In genomic region chr4:168995537-168996295, GRCh38 we compare ENCODE assay signal across 11 cellular contexts. TPM values are rescaled to one million over a fixed set of nuclear protein-coding genes. Genes with fewer than 3 reads are reported as not detected.
DNase-seq lines count a peak whose midpoint lies in the region; ATAC-seq and TF ChIP-seq lines count a peak whose summit lies in the region.
"Had no signal": no experiment of that assay in that cellular context is flagged by ENCODE, and none has a peak within 500 bp of the region (broad histone marks: within the 10 kb centered on the region; RNA-seq: fewer than 3 reads in every experiment).

No MANE protein-coding gene starts in this region.

- H3K4me1 Mint-ChIP-seq in CD8-positive, alpha-beta T cell (ENCODE audit: low read depth) = peaks cover 9% of the 10 kb centered on the region

- DNase-seq in AG09319 (ENCODE audit: extremely low read depth, low read depth) = no peak
- peak; percentile 45 for DNase-seq in HT-29 (ENCODE audit: low spot score)
- no peak for DNase-seq in brain microvascular endothelial cell
- no peak for DNase-seq in NCI-H1048 (lab: John Stamatoyannopoulos, UW)
- DNase-seq in 8988T = no peak
- DNase-seq in SHP77 treated with DMSO at 0.1 percent for 48 hours (lab: John Stamatoyannopoulos, UW) = no peak
- no peak for DNase-seq in CD8-positive, alpha-beta T cell
- DNase-seq: activated T-cell treated with anti-CD3 and anti-CD28 coated beads, Interleukin-2, amount 50 U/mL, for 4 hours; effector memory CD4-positive, alpha-beta T cell; T-helper 1 cell had no signal

- no peak overlapping the region for H3K4me3 Mint-ChIP-seq in CD8-positive, alpha-beta T cell
- H3K4me3 Mint-ChIP-seq: activated T-cell treated with anti-CD3 and anti-CD28 coated beads, Interleukin-2, amount 50 U/mL, for 4 hours had no signal

- H3K36me3 ChIP-seq in brain microvascular endothelial cell (replicated peaks) (no peaks in the 10 kb centered on the region), liver (ENCODE audit: control insufficient read depth in 4 of 4, insufficient read depth in 3 of 4, low read depth in 1 of 4, low read length in 3 of 4) (peaks cover 0 to 3% (median under 1%) of the 10 kb centered on the region in 4 donors)
- no peaks in the 10 kb centered on the region for H3K36me3 ChIP-seq in CD8-positive, alpha-beta T cell (ENCODE audit: insufficient read depth, low read length)

- CTCF ChIA-PET in CD8-positive, alpha-beta T cell (lab: Charles Lee) = interaction anchor here (0.6 to 1.8 kb wide), 4 partner anchors 10 to 498 kb away, joined by 3 to 10 read pairs (median 3); no protein-coding TSS in a partner anchor

- H3K4me1 ChIP-seq in liver (ENCODE audit: control insufficient read depth in 4 of 4, insufficient read depth in 4 of 4, low read length in 3 of 4) = peaks cover 0 to 20% (median 17%) of the 10 kb centered on the region in 4 donors
- H3K4me1 ChIP-seq in CD8-positive, alpha-beta T cell (ENCODE audit: insufficient read depth, low read length) = no peaks in the 10 kb centered on the region

- intact Hi-C loops in CD8-positive, alpha-beta T cell (cut with DNase I, micrococcal nuclease) = loop anchor here (1.0 to 5.0 kb wide), 4 partner anchors 489 to 572 kb away; no protein-coding TSS in a partner anchor

- H3K27ac ChIP-seq in brain microvascular endothelial cell = no peak overlapping the region
- no peak overlapping the region for H3K27ac ChIP-seq in liver (ENCODE audit: low read depth in 1 of 2, low read length in 2 of 2)
- no peak overlapping the region for H3K27ac ChIP-seq in CD8-positive, alpha-beta T cell (ENCODE audit: low read depth, low read length)

- WGBS in liver = 31% methylated on average over 2 of the region's 2 CpGs

- peak; percentile 62 to 72 for TF ChIP-seq RAD21 in liver (IDR thresholded peaks at IDR 0.05)

- H3K9me3 ChIP-seq in liver (ENCODE audit: control insufficient read depth in 4 of 4, low read length in 3 of 4) = no peaks in the 10 kb centered on the region
- H3K9me3 ChIP-seq in CD8-positive, alpha-beta T cell (ENCODE audit: low read length) = no peaks in the 10 kb centered on the region

- in situ Hi-C loops in brain microvascular endothelial cell (cut with HindIII; ENCODE audit: low pct_ligation_motif_present, low sequenced_read_pairs) = no loop called here

- H3K27ac Mint-ChIP-seq in CD8-positive, alpha-beta T cell = no peak overlapping the region

- no peaks in the 10 kb centered on the region for H3K27me3 Mint-ChIP-seq in CD8-positive, alpha-beta T cell (ENCODE audit: low read depth)

- no peaks in the 10 kb centered on the region for H3K9me3 Mint-ChIP-seq in CD8-positive, alpha-beta T cell
- H3K9me3 Mint-ChIP-seq: activated T-cell treated with anti-CD3 and anti-CD28 coated beads, Interleukin-2, amount 50 U/mL, for 4 hours had no signal

- TF ChIP-seq CTCF in AG09319 (IDR thresholded peaks at IDR 0.05; ENCODE audit: low read depth, low read length) = peak; percentile 2
- TF ChIP-seq CTCF in brain microvascular endothelial cell (IDR thresholded peaks at IDR 0.05; ENCODE audit: low read depth, low read length, missing control alignments) = peak; percentile 32
- peak; percentile 21 for TF ChIP-seq CTCF in liver (IDR thresholded peaks at IDR 0.05; ENCODE audit: low read depth, low read length, missing input control)
- TF ChIP-seq CTCF in CD8-positive, alpha-beta T cell (IDR thresholded peaks at IDR 0.05) = no peak

- no peak overlapping the region for H3K9ac ChIP-seq in liver (ENCODE audit: low read depth in 1 of 2, low read length in 2 of 2)

- no peak for ATAC-seq in CD8-positive, alpha-beta T cell

- H3K27me3 ChIP-seq in brain microvascular endothelial cell (replicated peaks) (no peaks in the 10 kb centered on the region), liver (ENCODE audit: control insufficient read depth in 4 of 4, insufficient read depth in 4 of 4, low read length in 3 of 4) (no peaks in the 10 kb centered on the region)
- H3K27me3 ChIP-seq in CD8-positive, alpha-beta T cell (ENCODE audit: insufficient read depth, low read length) = no peaks in the 10 kb centered on the region

- POLR2A ChIA-PET in CD8-positive, alpha-beta T cell (lab: Charles Lee) = interaction anchor here (0.8 kb wide), 1 partner anchor 14 kb away, joined by 3 read pairs; the partner anchor contains the start of gene CBR4

- H3K4me3 ChIP-seq in brain microvascular endothelial cell (ENCODE audit: low read depth, low read length) = no peak overlapping the region
- H3K4me3 ChIP-seq in liver (ENCODE audit: low read depth in 1 of 3, low read length in 3 of 3) = no peak overlapping the region
- H3K4me3 ChIP-seq in CD8-positive, alpha-beta T cell (ENCODE audit: low read depth, low read length) = no peak overlapping the region

- H3K36me3 Mint-ChIP-seq in CD8-positive, alpha-beta T cell = peaks cover 63% of the 10 kb centered on the region

TF ChIP-seq in liver, 16 proteins besides CTCF, POLR2A, EP300 and RAD21:
- TF ChIP-seq HNF4G (IDR thresholded peaks at IDR 0.05) (no peak), TAF1 (conservative IDR thresholded peaks at IDR 0.05) (no peak), HNF4A (conservative IDR thresholded peaks at IDR 0.05) (no peak), NR2F2 (IDR thresholded peaks at IDR 0.05) (no peak), RXRA (IDR thresholded peaks at IDR 0.05) (no peak), MAX (IDR thresholded peaks at IDR 0.05) (no peak), SP1 (IDR thresholded peaks at IDR 0.05) (no peak), FOXA2 (IDR thresholded peaks at IDR 0.05) (no peak), YY1 (IDR thresholded peaks at IDR 0.05) (no peak), ATF3 (IDR thresholded peaks at IDR 0.05) (no peak), EGR1 (IDR thresholded peaks at IDR 0.05; ENCODE audit: low read depth in 2 of 2) (no peak), GABPA (IDR thresholded peaks at IDR 0.05 in 1 of 2, conservative IDR thresholded peaks at IDR 0.05 in 1 of 2) (no peak), JUND (IDR thresholded peaks at IDR 0.05) (no peak), FOXA1 (IDR thresholded peaks at IDR 0.05) (no peak), REST (IDR thresholded peaks at IDR 0.05) (no peak), ZBTB33 (IDR thresholded peaks at IDR 0.05) (no peak)
TF ChIP-seq in liver: peak in this region for 0.

RNA-seq across cellular contexts. Expression of gene CBR4, which starts 14.3 kb away (rescaled TPM):
- total RNA-seq in HT-29 (2014; rRNA removed; shearing (Covaris generic)) = 5.4 and 6.1 TPM in 2 replicates
- total RNA-seq in liver = 10 to 100 TPM; 16.7 to 32.8 TPM
- 10 to 100 TPM in 1 of 2 donors, 1 to 10 TPM in 1; 9.4 to 28.6 TPM for polyA plus RNA-seq in liver
- total RNA-seq in CD8-positive, alpha-beta T cell = 1 to 10 TPM; 4.6 to 6.0 TPM
